16 cellular contexts compared by ENCODE assay signal in the genomic region with DNA sequence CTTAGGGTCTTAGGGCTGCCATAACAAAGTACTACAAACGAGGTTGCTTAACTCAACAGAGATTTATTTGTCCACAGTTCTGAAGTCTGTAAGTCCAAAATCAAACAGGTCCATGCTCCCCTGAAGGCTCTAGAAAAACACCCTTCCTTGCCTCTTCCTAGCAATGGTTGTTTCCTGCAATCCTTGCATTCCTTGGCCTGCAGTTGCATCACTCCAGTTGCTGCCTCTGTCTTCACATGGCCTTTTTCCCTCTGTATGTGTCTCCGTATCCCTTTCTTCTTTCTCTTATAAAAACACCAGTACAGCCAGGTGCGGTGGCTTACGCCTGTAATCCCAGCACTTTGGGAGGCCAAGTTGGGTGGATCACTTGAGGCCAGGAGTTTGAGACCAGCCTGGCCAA. TPM values are rescaled to one million over a fixed set of nuclear protein-coding genes. Genes with fewer than 3 reads are reported as not detected.
DNase-seq lines count a peak whose midpoint lies in the region; ATAC-seq and TF ChIP-seq lines count a peak whose summit lies in the region.
"Had no signal": no experiment of that assay in that cellular context is flagged by ENCODE, and none has a peak within 500 bp of the region (broad histone marks: within the 10 kb centered on the region; RNA-seq: fewer than 3 reads in every experiment).

No MANE protein-coding gene starts in this region.

- H3K23ac ChIP-seq in mesendoderm (ENCODE audit: low read length) = no peak overlapping the region

- H3K27me3 ChIP-seq in HUES6 (ENCODE audit: control insufficient read depth, insufficient read depth, low read length) (no peaks in the 10 kb centered on the region), mesendoderm (ENCODE audit: insufficient read depth, low read length, poor library complexity) (no peaks in the 10 kb centered on the region)
- H3K27me3 ChIP-seq: BLaER1 treated with 17β-estradiol and CSF1 and Interleukin-3, amounts not matched to agents 10 nM and 100 nM; SJSA1 had no signal

- H2AK5ac ChIP-seq in mesendoderm (ENCODE audit: low read length) = no peak overlapping the region

- H3K4me3 ChIP-seq in HUES6 (ENCODE audit: low read depth, low read length) (no peak overlapping the region), cardiac fibroblast (replicated peaks in 1 of 2; ENCODE audit: low read depth in 2 of 2, low read length in 2 of 2) (no peak overlapping the region), mesendoderm (ENCODE audit: low read length) (no peak overlapping the region)
- H3K4me3 ChIP-seq: BLaER1 treated with 17β-estradiol and CSF1 and Interleukin-3, amounts not matched to agents 10 nM and 100 nM; SJSA1 had no signal

- H3K4ac ChIP-seq in mesendoderm (ENCODE audit: low read depth, low read length) = no peak overlapping the region

- H3K9ac ChIP-seq in HUES6 (ENCODE audit: low read length) (no peak overlapping the region), mesendoderm (ENCODE audit: low read length) (no peak overlapping the region)
- H3K9ac ChIP-seq: BLaER1 treated with 17β-estradiol and CSF1 and Interleukin-3, amounts not matched to agents 10 nM and 100 nM had no signal

- H3K79me2 ChIP-seq in mesendoderm (ENCODE audit: control insufficient read depth, insufficient read depth, low read length) = peaks cover 8% of the 10 kb centered on the region

- H4K8ac ChIP-seq in mesendoderm (ENCODE audit: low read depth, low read length) = no peak overlapping the region

- H4K5ac ChIP-seq in mesendoderm (ENCODE audit: low read length) = no peak overlapping the region

- WGBS in mesendoderm (ENCODE audit: extremely low coverage, insufficient coverage, low lambda C conversion rate) = no CpG with 5 or more reads among the region's 4 CpGs

- no peak overlapping the region for H3K18ac ChIP-seq in mesendoderm (ENCODE audit: low read length)

- H3K4me1 ChIP-seq in HUES6 (ENCODE audit: control insufficient read depth, insufficient read depth, low read length) = 0 out of 2 replicates have a peak, but pooled peaks cover 6% of the 10 kb centered on the region
- H3K4me1 ChIP-seq in mesendoderm (ENCODE audit: control insufficient read depth, low read depth, low read length) = no peaks in the 10 kb centered on the region
- H3K4me1 ChIP-seq: BLaER1 treated with 17β-estradiol and CSF1 and Interleukin-3, amounts not matched to agents 10 nM and 100 nM had no signal

- no peak overlapping the region for H2BK5ac ChIP-seq in mesendoderm (ENCODE audit: low read length)

- no peak for ATAC-seq in HG02759 (IDR thresholded peaks at IDR 0.05; ENCODE audit: unreplicated experiment)

- no peak overlapping the region for H2BK15ac ChIP-seq in mesendoderm (replicated peaks; ENCODE audit: low read depth)

- H3K27ac ChIP-seq in HUES6 (ENCODE audit: low read depth, low read length) (peak overlapping the region; percentile 56; the same call in 1 of the 2 replicates), mesendoderm (ENCODE audit: low read depth, low read length) (no peak overlapping the region)
- H3K27ac ChIP-seq: BLaER1 treated with 17β-estradiol and CSF1 and Interleukin-3, amounts not matched to agents 10 nM and 100 nM; SJSA1 had no signal

- no peak overlapping the region for H3K4me2 ChIP-seq in mesendoderm (ENCODE audit: low read length)
- H3K4me2 ChIP-seq: BLaER1 treated with 17β-estradiol and CSF1 and Interleukin-3, amounts not matched to agents 10 nM and 100 nM had no signal

- no peak for TF ChIP-seq CTCF in cardiac fibroblast (IDR thresholded peaks at IDR 0.05; ENCODE audit: low read depth, low read length)

- H3K9me3 ChIP-seq in HUES6 (ENCODE audit: control insufficient read depth, insufficient read depth, low read depth, low read length) = peaks cover 10% of the 10 kb centered on the region; the same call in 1 of the 2 replicates
- H3K9me3 ChIP-seq: SJSA1 had no signal

- DNase-seq in EH (ENCODE audit: low read depth) (peak; percentile 45), cardiac fibroblast (ENCODE audit: low read depth in 2 of 2) (peak; percentile 17 to 28), mesendoderm (peak; percentile 71), DMS79 (lab: John Stamatoyannopoulos, UW) (no peak), SKM-1 (lab: John Stamatoyannopoulos, UW; ENCODE audit: unreplicated experiment) (no peak)
- DNase-seq in activated effector memory CD4-positive, alpha-beta T cell treated with anti-CD3 and anti-CD28 coated beads, Interleukin-2, amount 50 U/mL, for 16 hours = no peak
- DNase-seq: CD8-positive, alpha-beta memory T cell; KG1; NCI-H1436 treated with DMSO at 0.1 percent for 48 hours; NCI-H2081; NCI-H510A; NCI-H774 had no signal

- peaks cover 3% of the 10 kb centered on the region for H3K79me1 ChIP-seq in mesendoderm (ENCODE audit: low read length)

- no peak overlapping the region for H3K56ac ChIP-seq in mesendoderm (ENCODE audit: low read length)

- no peaks in the 10 kb centered on the region; the same call in 1 of the 2 replicates for H3K36me3 ChIP-seq in HUES6 (ENCODE audit: control insufficient read depth, insufficient read depth, low read length)
- no peaks in the 10 kb centered on the region for H3K36me3 ChIP-seq in mesendoderm (ENCODE audit: control insufficient read depth, insufficient read depth, low read length)
- H3K36me3 ChIP-seq: SJSA1 had no signal

- no peak overlapping the region for H2BK120ac ChIP-seq in mesendoderm (ENCODE audit: low read depth, low read length)

RNA-seq across cellular contexts. Expression of gene KCNMB4, which starts 17.4 kb away (rescaled TPM):
- polyA plus RNA-seq in mesendoderm (2013, experiment 1 of 2) = 9.6 TPM
- 9.6 TPM for polyA plus RNA-seq in mesendoderm (2013, experiment 2 of 2)

Comparison
In these comparisons a context has a peak if more than half of its experiments do, and no peak if none do; other contexts are left out.
1. DNase-seq: peak in EH (single experiment), cardiac fibroblast (2 of 2) and mesendoderm (single experiment); none in DMS79 (single experiment), SKM-1 (single experiment) and activated effector memory CD4-positive, alpha-beta T cell treated with anti-CD3 and anti-CD28 coated beads, Interleukin-2, amount 50 U/mL, for 16 hours (single experiment).